7 cellular contexts compared by ENCODE assay signal in the genomic region with DNA sequence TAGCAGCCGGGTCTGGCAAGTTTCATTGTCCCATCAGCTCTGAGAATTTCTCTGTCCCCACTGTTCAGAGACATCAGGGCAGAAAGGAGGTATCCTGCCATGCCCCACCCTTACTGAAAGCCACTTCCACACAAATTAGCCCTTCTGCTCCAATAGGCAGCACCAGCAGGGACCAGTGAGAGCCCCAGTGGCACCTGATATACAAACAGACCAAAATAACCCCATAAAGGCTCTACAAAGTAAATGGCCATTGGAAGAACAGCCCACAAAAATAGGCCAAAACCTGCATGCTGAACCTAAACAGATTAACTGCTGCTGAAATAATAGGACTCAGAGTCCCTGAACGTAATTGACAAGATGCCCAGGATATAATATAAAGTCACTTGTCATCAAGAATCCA.
"Had no signal": no experiment of that assay in that cellular context is flagged by ENCODE, and none has a peak within 500 bp of the region (broad histone marks: within the 10 kb centered on the region; RNA-seq: fewer than 3 reads in every experiment).

No MANE protein-coding gene starts in this region.

- H3K4me1 ChIP-seq: HAP-1 had no signal

- H3K4me3 ChIP-seq: GM23248, HAP-1, K562 had no signal

- H2AFZ ChIP-seq: GM23248 had no signal

- H3K27ac ChIP-seq: GM23248 had no signal

- DNase-seq: GM23248, GOT3, H7, IMR-90, KG1 had no signal

- H3K36me3 ChIP-seq: HAP-1 had no signal

- H3K9ac ChIP-seq: GM23248 had no signal

- ATAC-seq: K562 had no signal

- H3K9me3 ChIP-seq: HAP-1 had no signal
